Comparison of ENCODE assay signal across 9 cellular contexts in genomic region chr1:9690440-9691107, GRCh38. TPM values are rescaled to one million over a fixed set of nuclear protein-coding genes. Genes with fewer than 3 reads are reported as not detected.
A peak's percentile ranks its signal among the peaks of the same experiment; 100 is the strongest.
DNase-seq lines count a peak whose midpoint lies in the region; ATAC-seq and TF ChIP-seq lines count a peak whose summit lies in the region.
"Had no signal": no experiment of that assay in that cellular context is flagged by ENCODE, and none has a peak within 500 bp of the region (broad histone marks: within the 10 kb centered on the region; RNA-seq: fewer than 3 reads in every experiment).

No MANE protein-coding gene starts in this region.

- peak overlapping the region; percentile 63 for H3K4me3 ChIP-seq in CD4-positive, CD25-positive, alpha-beta regulatory T cell (ENCODE audit: low read depth, low read length)
- H3K4me3 ChIP-seq in epithelial cell of esophagus (ENCODE audit: low read length) (peak overlapping the region; percentile 55), neuron (ENCODE audit: low read length) (peak overlapping the region; percentile 51)

- H3K36me3 Mint-ChIP-seq in CD4-positive, CD25-positive, alpha-beta regulatory T cell: peaks cover 26% of the 10 kb centered on the region

- H3K9me3 ChIP-seq in CD4-positive, CD25-positive, alpha-beta regulatory T cell (ENCODE audit: control insufficient read depth in 2 of 2, low read length in 2 of 2): no peaks in the 10 kb centered on the region
- no peaks in the 10 kb centered on the region for H3K9me3 ChIP-seq in neuron (ENCODE audit: low read length)

- peaks cover 25 to 82% (median 37%) of the 10 kb centered on the region in 4 donors for H3K4me1 Mint-ChIP-seq in CD4-positive, CD25-positive, alpha-beta regulatory T cell

- POLR2A ChIA-PET in RWPE1 (lab: Yijun Ruan, JAX; ENCODE audit: low non-redundant PET): no interaction called here

- H3K27me3 ChIP-seq in CD4-positive, CD25-positive, alpha-beta regulatory T cell (ENCODE audit: control insufficient read depth, insufficient read depth, low read length): no peaks in the 10 kb centered on the region
- peaks cover 29% of the 10 kb centered on the region for H3K27me3 ChIP-seq in neuron (ENCODE audit: insufficient read depth, low read length)

- CTCF ChIA-PET in RWPE1 (lab: Yijun Ruan, JAX): interaction anchor here (0.6 to 1.2 kb wide), 4 partner anchors 36 to 457 kb away, joined by 3 to 4 read pairs (median 3); no protein-coding TSS in a partner anchor

- H3K9me3 Mint-ChIP-seq in CD4-positive, CD25-positive, alpha-beta regulatory T cell: no peaks in the 10 kb centered on the region

- peaks cover 28% of the 10 kb centered on the region for H3K36me3 ChIP-seq in CD4-positive, CD25-positive, alpha-beta regulatory T cell (ENCODE audit: control insufficient read depth, insufficient read depth, low read length)
- H3K36me3 ChIP-seq in neuron (ENCODE audit: insufficient read depth, low read length): no peaks in the 10 kb centered on the region

- H3K4me1 ChIP-seq in CD4-positive, CD25-positive, alpha-beta regulatory T cell (ENCODE audit: control insufficient read depth, insufficient read depth, low read length, poor library complexity, severe bottlenecking): peaks cover 58% of the 10 kb centered on the region
- H3K4me1 ChIP-seq in neuron (ENCODE audit: insufficient read depth, low read length): peaks cover 18% of the 10 kb centered on the region

- no peak for ATAC-seq in CD4-positive, CD25-positive, alpha-beta regulatory T cell (ENCODE audit: low read depth in 2 of 2)
- ATAC-seq in HG03280 (IDR thresholded peaks at IDR 0.05; ENCODE audit: unreplicated experiment): no peak
- ATAC-seq in HG02759 (IDR thresholded peaks at IDR 0.05; ENCODE audit: unreplicated experiment): no peak

- H3K4me3 Mint-ChIP-seq in CD4-positive, CD25-positive, alpha-beta regulatory T cell: peak overlapping the region; percentile 40 to 91 (median 89)

- no peak for TF ChIP-seq CTCF in RWPE1 (conservative IDR thresholded peaks at IDR 0.05; ENCODE audit: low read depth)
- TF ChIP-seq CTCF in epithelial cell of esophagus (IDR thresholded peaks at IDR 0.05; ENCODE audit: insufficient read depth, low read depth, low read length, missing control alignments): no peak

- no peak overlapping the region for H2AFZ ChIP-seq in neuron (ENCODE audit: low read depth, low read length)

- no peaks in the 10 kb centered on the region for H3K27me3 Mint-ChIP-seq in CD4-positive, CD25-positive, alpha-beta regulatory T cell

- H3K27ac ChIP-seq in CD4-positive, CD25-positive, alpha-beta regulatory T cell (ENCODE audit: insufficient read depth, low read length, poor library complexity, severe bottlenecking): peak overlapping the region; percentile 47
- peak overlapping the region; percentile 80 for H3K27ac ChIP-seq in RWPE1

- DNase-seq in CD4-positive, CD25-positive, alpha-beta regulatory T cell: no peak
- DNase-seq in RWPE1 (ENCODE audit: low spot score) (no peak), epithelial cell of esophagus (ENCODE audit: low read depth) (no peak), T-helper 9 cell (no peak), NCI-H2196 treated with DMSO at 0.1 percent for 48 hours (lab: John Stamatoyannopoulos, UW; ENCODE audit: unreplicated experiment) (no peak)
- DNase-seq: NCI-H2081 had no signal

- peak overlapping the region; percentile 67 to 95 (median 92) for H3K27ac Mint-ChIP-seq in CD4-positive, CD25-positive, alpha-beta regulatory T cell

RNA-seq across cellular contexts. Expression of gene PIK3CD, which starts 39.0 kb away (rescaled TPM):
- total RNA-seq in CD4-positive, CD25-positive, alpha-beta regulatory T cell: 187 TPM
- polyA plus RNA-seq in CD4-positive, CD25-positive, alpha-beta regulatory T cell: 10 to 100 TPM; 47.3 to 63.2 (median 52.5) TPM
